ENCODE assay signal across 20 cellular contexts in genomic region chr4:36099509-36099908, GRCh38.
DNase-seq lines count a peak whose midpoint lies in the region; ATAC-seq, FAIRE-seq and TF ChIP-seq lines count a peak whose summit lies in the region.
"Had no signal": no experiment of that assay in that cellular context is flagged by ENCODE, and none has a peak within 500 bp of the region (broad histone marks: within the 10 kb centered on the region; RNA-seq: fewer than 3 reads in every experiment).

No MANE protein-coding gene starts in this region.

- DNase-seq in activated CD4-positive, alpha-beta T cell treated with anti-CD3 and anti-CD28 coated beads for 36 hours, result no peak
- DNase-seq in activated CD4-positive, alpha-beta T cell treated with anti-CD3 and anti-CD28 coated beads, Interleukin-2, amount 50 U/mL, for 1 hour, result no peak
- DNase-seq in LNCaP clone FGC (ENCODE audit: low read depth), result peak; percentile 62
- peak; percentile 30 for DNase-seq in activated T-helper 2 cell treated with anti-CD3 and anti-CD28 coated beads, Interferon-gamma antibody, Interleukin-2, Interleukin-4, amounts not matched to agents 10 μg/mL and 5 μg/mL and 100 μg/mL, durations not matched to agents 14 hours and 24 hours and 36 hours (ENCODE audit: low spot score)
- no peak for DNase-seq in natural killer cell treated with Interleukin-12 subunit alpha and Interleukin-12 subunit beta and Interleukin-15 and Interleukin-18, amount 100 ng/mL, for 72 hours (ENCODE audit: low spot score)
- no peak for DNase-seq in D721Med (ENCODE audit: insufficient read length, low spot score)
- DNase-seq: Caco-2; CD4-positive, alpha-beta T cell; DMS153; GOT3; NCI-H1694 treated with DMSO at 0.1 percent for 48 hours; NCI-H226; NCI-H524 treated with DMSO at 0.1 percent for 48 hours had no signal

- H3K9me3 Mint-ChIP-seq in activated CD4-positive, alpha-beta T cell treated with anti-CD3 and anti-CD28 coated beads for 36 hours (ENCODE audit: low read depth), result peaks cover 5% of the 10 kb centered on the region
- H3K9me3 Mint-ChIP-seq in activated T-helper 2 cell treated with anti-CD3 and anti-CD28 coated beads, Interferon-gamma antibody, Interleukin-2, Interleukin-4, amounts not matched to agents 10 μg/mL and 5 μg/mL and 100 μg/mL, durations not matched to agents 14 hours and 24 hours and 36 hours, result peaks cover 5% of the 10 kb centered on the region
- H3K9me3 Mint-ChIP-seq in natural killer cell treated with Interleukin-12 subunit alpha and Interleukin-12 subunit beta and Interleukin-15 and Interleukin-18, amount 100 ng/mL, for 72 hours, result no peaks in the 10 kb centered on the region

- POLR2A ChIA-PET in activated CD4-positive, alpha-beta T cell treated with anti-CD3 and anti-CD28 coated beads for 36 hours (lab: Charles Lee), result no interaction called here

- no peaks in the 10 kb centered on the region for H3K4me1 Mint-ChIP-seq in activated CD4-positive, alpha-beta T cell treated with anti-CD3 and anti-CD28 coated beads for 36 hours
- H3K4me1 Mint-ChIP-seq in activated T-helper 2 cell treated with anti-CD3 and anti-CD28 coated beads, Interferon-gamma antibody, Interleukin-2, Interleukin-4, amounts not matched to agents 10 μg/mL and 5 μg/mL and 100 μg/mL, durations not matched to agents 14 hours and 24 hours and 36 hours (ENCODE audit: low read depth), result peaks cover 23% of the 10 kb centered on the region
- peaks cover 15 to 17% of the 10 kb centered on the region in 2 donors for H3K4me1 Mint-ChIP-seq in natural killer cell treated with Interleukin-12 subunit alpha and Interleukin-12 subunit beta and Interleukin-15 and Interleukin-18, amount 100 ng/mL, for 72 hours (ENCODE audit: low read depth in 2 of 2)
- H3K4me1 Mint-ChIP-seq: B cell had no signal

- no peaks in the 10 kb centered on the region for H3K27me3 Mint-ChIP-seq in activated CD4-positive, alpha-beta T cell treated with anti-CD3 and anti-CD28 coated beads for 36 hours
- H3K27me3 Mint-ChIP-seq in activated T-helper 2 cell treated with anti-CD3 and anti-CD28 coated beads, Interferon-gamma antibody, Interleukin-2, Interleukin-4, amounts not matched to agents 10 μg/mL and 5 μg/mL and 100 μg/mL, durations not matched to agents 14 hours and 24 hours and 36 hours (ENCODE audit: low read depth), result no peaks in the 10 kb centered on the region
- H3K27me3 Mint-ChIP-seq in natural killer cell treated with Interleukin-12 subunit alpha and Interleukin-12 subunit beta and Interleukin-15 and Interleukin-18, amount 100 ng/mL, for 72 hours, result no peaks in the 10 kb centered on the region
- H3K27me3 Mint-ChIP-seq: B cell; CD4-positive, alpha-beta T cell had no signal

- no peak overlapping the region for H3K4me3 Mint-ChIP-seq in activated CD4-positive, alpha-beta T cell treated with anti-CD3 and anti-CD28 coated beads for 36 hours
- no peak overlapping the region for H3K4me3 Mint-ChIP-seq in activated T-helper 2 cell treated with anti-CD3 and anti-CD28 coated beads, Interferon-gamma antibody, Interleukin-2, Interleukin-4, amounts not matched to agents 10 μg/mL and 5 μg/mL and 100 μg/mL, durations not matched to agents 14 hours and 24 hours and 36 hours (ENCODE audit: low read depth)
- no peak overlapping the region for H3K4me3 Mint-ChIP-seq in natural killer cell treated with Interleukin-12 subunit alpha and Interleukin-12 subunit beta and Interleukin-15 and Interleukin-18, amount 100 ng/mL, for 72 hours
- H3K4me3 Mint-ChIP-seq: B cell; CD4-positive, alpha-beta T cell had no signal

- H3K27ac Mint-ChIP-seq in activated CD4-positive, alpha-beta T cell treated with anti-CD3 and anti-CD28 coated beads for 36 hours, result no peak overlapping the region
- peak overlapping the region; percentile 71 for H3K27ac Mint-ChIP-seq in activated T-helper 2 cell treated with anti-CD3 and anti-CD28 coated beads, Interferon-gamma antibody, Interleukin-2, Interleukin-4, amounts not matched to agents 10 μg/mL and 5 μg/mL and 100 μg/mL, durations not matched to agents 14 hours and 24 hours and 36 hours
- peak overlapping the region; percentile 18 to 28 for H3K27ac Mint-ChIP-seq in natural killer cell treated with Interleukin-12 subunit alpha and Interleukin-12 subunit beta and Interleukin-15 and Interleukin-18, amount 100 ng/mL, for 72 hours
- H3K27ac Mint-ChIP-seq: B cell; CD4-positive, alpha-beta T cell had no signal

- peak; percentile 90 for ATAC-seq in activated CD4-positive, alpha-beta T cell treated with anti-CD3 and anti-CD28 coated beads for 36 hours
- ATAC-seq in natural killer cell treated with Interleukin-12 subunit alpha and Interleukin-12 subunit beta and Interleukin-15 and Interleukin-18, amount 100 ng/mL, for 72 hours, result no peak
- ATAC-seq in HG02973 (IDR thresholded peaks at IDR 0.05; ENCODE audit: unreplicated experiment) (no peak), HG03460 (IDR thresholded peaks at IDR 0.05; ENCODE audit: unreplicated experiment) (no peak)
- ATAC-seq: HCT116, K562, Panc1 had no signal

- H3K36me3 Mint-ChIP-seq in activated CD4-positive, alpha-beta T cell treated with anti-CD3 and anti-CD28 coated beads for 36 hours (ENCODE audit: low read depth), result peaks cover 33% of the 10 kb centered on the region
- H3K36me3 Mint-ChIP-seq in activated T-helper 2 cell treated with anti-CD3 and anti-CD28 coated beads, Interferon-gamma antibody, Interleukin-2, Interleukin-4, amounts not matched to agents 10 μg/mL and 5 μg/mL and 100 μg/mL, durations not matched to agents 14 hours and 24 hours and 36 hours (ENCODE audit: low read depth), result peaks cover 69% of the 10 kb centered on the region
- H3K36me3 Mint-ChIP-seq in natural killer cell treated with Interleukin-12 subunit alpha and Interleukin-12 subunit beta and Interleukin-15 and Interleukin-18, amount 100 ng/mL, for 72 hours, result peaks cover 15% of the 10 kb centered on the region

- intact Hi-C loops in activated CD4-positive, alpha-beta T cell treated with anti-CD3 and anti-CD28 coated beads for 36 hours (cut with DNase I, micrococcal nuclease), result no loop called here
- intact Hi-C loops in activated T-helper 2 cell treated with anti-CD3 and anti-CD28 coated beads, Interferon-gamma antibody, Interleukin-2, Interleukin-4, amounts not matched to agents 10 μg/mL and 5 μg/mL and 100 μg/mL, durations not matched to agents 14 hours and 24 hours and 36 hours (cut with micrococcal nuclease), result loop anchor here (1.0 to 5.0 kb wide), 3 partner anchors 18 to 293 kb away; no protein-coding TSS in a partner anchor

- CTCF ChIA-PET in activated CD4-positive, alpha-beta T cell treated with anti-CD3 and anti-CD28 coated beads for 36 hours (lab: Charles Lee), result no interaction called here

- TF ChIP-seq CTCF in LNCaP clone FGC (IDR thresholded peaks at IDR 0.05; ENCODE audit: control insufficient read depth, extremely low read depth, insufficient read depth) (no peak), D721Med (IDR thresholded peaks at IDR 0.05; ENCODE audit: insufficient read depth, missing control alignments) (no peak)

- no peak for FAIRE-seq in D721Med (lab: Jason Lieb, UNC)
- FAIRE-seq: GM18507, K562 had no signal

- H3K4me3 ChIP-seq in LNCaP clone FGC (ENCODE audit: low read depth, low read length), result no peak overlapping the region
- H3K4me3 ChIP-seq: K562 had no signal

Comparison
In these comparisons a context has a peak if more than half of its experiments do, and no peak if none do; other contexts are left out.
1. DNase-seq: peak in LNCaP clone FGC (single experiment) and activated T-helper 2 cell treated with anti-CD3 and anti-CD28 coated beads, Interferon-gamma antibody, Interleukin-2, Interleukin-4, amounts not matched to agents 10 μg/mL and 5 μg/mL and 100 μg/mL, durations not matched to agents 14 hours and 24 hours and 36 hours (single experiment); none in activated CD4-positive, alpha-beta T cell treated with anti-CD3 and anti-CD28 coated beads for 36 hours (single experiment), activated CD4-positive, alpha-beta T cell treated with anti-CD3 and anti-CD28 coated beads, Interleukin-2, amount 50 U/mL, for 1 hour (single experiment), natural killer cell treated with Interleukin-12 subunit alpha and Interleukin-12 subunit beta and Interleukin-15 and Interleukin-18, amount 100 ng/mL, for 72 hours (single experiment) and D721Med (single experiment).